Comparison of ENCODE assay signal across 8 cellular contexts in genomic region chr22:44080936-44081853, GRCh38. TPM values are rescaled to one million over a fixed set of nuclear protein-coding genes. Genes with fewer than 3 reads are reported as not detected.
DNase-seq lines count a peak whose midpoint lies in the region; ATAC-seq and TF ChIP-seq lines count a peak whose summit lies in the region.

No MANE protein-coding gene starts in this region.

- TF ChIP-seq POLR2A in gastroesophageal sphincter (IDR thresholded peaks at IDR 0.05) (no peak), suprapubic skin (IDR thresholded peaks at IDR 0.05) (no peak)

- TF ChIP-seq CTCF in gastroesophageal sphincter (IDR thresholded peaks at IDR 0.05): peak in 3 of 4 experiments; percentile 77 to 86 (median 84)
- TF ChIP-seq CTCF in suprapubic skin (IDR thresholded peaks at IDR 0.05): peak; percentile 46 to 85

- H3K36me3 ChIP-seq in Karpas-422 (ENCODE audit: insufficient read depth, low read length) (no peaks in the 10 kb centered on the region), gastroesophageal sphincter (peaks cover 0 to 8% of the 10 kb centered on the region in 2 donors), suprapubic skin (no peaks in the 10 kb centered on the region)

- DNase-seq in D341Med (ENCODE audit: low spot score): peak; percentile 89
- DNase-seq in Karpas-422: peak; percentile 80
- peak; percentile 44 for DNase-seq in SHP77 treated with DMSO at 0.1 percent for 48 hours (lab: John Stamatoyannopoulos, UW)
- DNase-seq in activated effector memory CD4-positive, alpha-beta T cell treated with anti-CD3 and anti-CD28 coated beads, Interleukin-2, amount 50 U/mL, for 16 hours: peak; percentile 87
- peak; percentile 32 for DNase-seq in occipital lobe (lab: John Stamatoyannopoulos, UW)
- DNase-seq in suprapubic skin (ENCODE audit: low spot score in 2 of 2): no peak

- no peaks in the 10 kb centered on the region for H3K27me3 ChIP-seq in Karpas-422 (ENCODE audit: low read length)
- no peaks in the 10 kb centered on the region for H3K27me3 ChIP-seq in gastroesophageal sphincter
- no peaks in the 10 kb centered on the region for H3K27me3 ChIP-seq in suprapubic skin

- no peak overlapping the region for H3K4me2 ChIP-seq in Karpas-422 (ENCODE audit: low read depth, low read length, poor library complexity, severe bottlenecking)

- H3K27ac ChIP-seq in Karpas-422 (ENCODE audit: low read length) (no peak overlapping the region), gastroesophageal sphincter (peak overlapping the region in 1 of 4 donors; percentile 25), suprapubic skin (no peak overlapping the region)

- H3K9me3 ChIP-seq in Karpas-422 (ENCODE audit: low read length) (no peaks in the 10 kb centered on the region), gastroesophageal sphincter (no peaks in the 10 kb centered on the region), suprapubic skin (peaks cover 3% of the 10 kb centered on the region)

- peaks cover 37% of the 10 kb centered on the region; the same call in 1 of the 2 replicates for H4K20me1 ChIP-seq in Karpas-422 (ENCODE audit: insufficient read depth, low read depth, low read length)

- WGBS in gastroesophageal sphincter (ENCODE audit: low coverage in 1 of 2), 2 donors: 28 to 32% methylated on average over 12 to 18 of the region's 27 CpGs
- WGBS in suprapubic skin: 35% methylated on average over 27 of the region's 27 CpGs

- no peaks in the 10 kb centered on the region for H3K9me2 ChIP-seq in Karpas-422 (replicated peaks; ENCODE audit: insufficient read depth, low read length)

- H3K4me3 ChIP-seq in Karpas-422 (ENCODE audit: low read length) (no peak overlapping the region), gastroesophageal sphincter (peak overlapping the region; percentile 5 to 32), suprapubic skin (no peak overlapping the region)

- H3K79me2 ChIP-seq in Karpas-422 (ENCODE audit: low read length): no peaks in the 10 kb centered on the region

- no peak overlapping the region for H2AFZ ChIP-seq in Karpas-422 (ENCODE audit: low read length)

- H3K4me1 ChIP-seq in Karpas-422 (ENCODE audit: low read length) (no peaks in the 10 kb centered on the region), gastroesophageal sphincter (peaks cover 0 to 25% (median 4%) of the 10 kb centered on the region in 3 donors), suprapubic skin (peaks cover 11% of the 10 kb centered on the region)

- H3K9ac ChIP-seq in Karpas-422 (ENCODE audit: low read length): no peak overlapping the region

- ATAC-seq in gastroesophageal sphincter (peak; percentile 47), HG02763 (IDR thresholded peaks at IDR 0.05; ENCODE audit: unreplicated experiment) (no peak)

- no peak for TF ChIP-seq EP300 in gastroesophageal sphincter (IDR thresholded peaks at IDR 0.05)
- no peak for TF ChIP-seq EP300 in suprapubic skin (IDR thresholded peaks at IDR 0.05)

RNA-seq across cellular contexts. Expression of gene PARVB, which starts 57.1 kb away (rescaled TPM):
- total RNA-seq in Karpas-422 (2014; rRNA removed; shearing (Covaris generic); ENCODE audit: low replicate concordance): 24.9 and 32.6 TPM in 2 replicates
- total RNA-seq in gastroesophageal sphincter: 10 to 100 TPM; 32.1 to 61.9 (median 41.9) TPM
- 5.1 TPM for total RNA-seq in occipital lobe
- 10 to 100 TPM in 3 of 4 donors, 1 to 10 TPM in 1; 9.7 to 17.8 (median 13.3) TPM for total RNA-seq in suprapubic skin

Comparison
In these comparisons a context has a peak if more than half of its experiments do, and no peak if none do; other contexts are left out.
1. DNase-seq: peak in D341Med (single experiment), Karpas-422 (single experiment), SHP77 treated with DMSO at 0.1 percent for 48 hours (single experiment), activated effector memory CD4-positive, alpha-beta T cell treated with anti-CD3 and anti-CD28 coated beads, Interleukin-2, amount 50 U/mL, for 16 hours (single experiment) and occipital lobe (single experiment); none in suprapubic skin (0 of 2).
2. H3K4me3 ChIP-seq: peak in gastroesophageal sphincter (2 of 2); none in Karpas-422 (single experiment) and suprapubic skin (single experiment).